Comparison of ENCODE assay signal across 8 cellular contexts in genomic region chr14:21104448-21105060, GRCh38. TPM values are rescaled to one million over a fixed set of nuclear protein-coding genes. Genes with fewer than 3 reads are reported as not detected.
DNase-seq lines count a peak whose midpoint lies in the region; ATAC-seq and TF ChIP-seq lines count a peak whose summit lies in the region.

No MANE protein-coding gene starts in this region.

- H3K4me3 Mint-ChIP-seq in natural killer cell treated with Interleukin-12 subunit alpha and Interleukin-12 subunit beta and Interleukin-15 and Interleukin-18, amount 100 ng/mL, for 72 hours = peak overlapping the region; percentile 92

- H3K27me3 ChIP-seq in subcutaneous abdominal adipose tissue (ENCODE audit: control insufficient read depth in 5 of 5, insufficient read depth in 4 of 5, low read length in 5 of 5) = no peaks in the 10 kb centered on the region

- H3K9me3 Mint-ChIP-seq in natural killer cell treated with Interleukin-12 subunit alpha and Interleukin-12 subunit beta and Interleukin-15 and Interleukin-18, amount 100 ng/mL, for 72 hours = no peaks in the 10 kb centered on the region

- TF ChIP-seq CTCF in OCI-LY7 (conservative IDR thresholded peaks at IDR 0.05; ENCODE audit: low read length) (peak; percentile 97), fibroblast of the aortic adventitia (IDR thresholded peaks at IDR 0.05; ENCODE audit: insufficient read depth, low read length) (peak; percentile 100)

- H3K4me3 ChIP-seq in OCI-LY7 (ENCODE audit: low read depth, low read length, poor library complexity, severe bottlenecking) (peak overlapping the region; percentile 85), fibroblast of the aortic adventitia (ENCODE audit: low read depth, low read length) (peak overlapping the region; percentile 83), subcutaneous abdominal adipose tissue (ENCODE audit: low read depth in 1 of 5, low read length in 5 of 5) (peak overlapping the region; percentile 77 to 93 (median 90))

- TF ChIP-seq EP300 in Ishikawa (IDR thresholded peaks at IDR 0.05; ENCODE audit: borderline replicate concordance) = no peak

- H3K4me1 ChIP-seq in OCI-LY7 (ENCODE audit: insufficient read depth, low read length, poor library complexity, severe bottlenecking) (peaks cover 44% of the 10 kb centered on the region), subcutaneous abdominal adipose tissue (ENCODE audit: control insufficient read depth in 5 of 5, insufficient read depth in 5 of 5, low read length in 5 of 5) (peaks cover 17 to 59% (median 50%) of the 10 kb centered on the region in 5 donors)

- no TSS peak for BruUV-seq in OCI-LY7 (replicated peaks; lab: Mats Ljungman, UMichigan)

- H3K9me2 ChIP-seq in OCI-LY7 (ENCODE audit: insufficient read depth, low read length) = no peaks in the 10 kb centered on the region

- DNase-seq in COR-L47 (lab: John Stamatoyannopoulos, UW) (peak; percentile 84), OCI-LY7 (ENCODE audit: low spot score) (peak; percentile 80), fibroblast of the aortic adventitia (ENCODE audit: low read depth) (peak; percentile 81)
- peak; percentile 53 for DNase-seq in activated T-helper 9 cell treated with anti-CD3 and anti-CD28 coated beads, Interleukin-2, amount 50 U/mL, for 16 hours (ENCODE audit: low read depth)
- no peak for DNase-seq in natural killer cell treated with Interleukin-12 subunit alpha and Interleukin-12 subunit beta and Interleukin-15 and Interleukin-18, amount 100 ng/mL, for 72 hours (ENCODE audit: low spot score)

- peak overlapping the region; percentile 92 for H3K4me2 ChIP-seq in OCI-LY7 (ENCODE audit: low read length)

- H3K9me3 ChIP-seq in OCI-LY7 (ENCODE audit: low read length) (no peaks in the 10 kb centered on the region), subcutaneous abdominal adipose tissue (ENCODE audit: control insufficient read depth in 5 of 5, low read length in 5 of 5) (no peaks in the 10 kb centered on the region)

- peaks cover 0 to 3% of the 10 kb centered on the region in 2 donors for H3K27me3 Mint-ChIP-seq in natural killer cell treated with Interleukin-12 subunit alpha and Interleukin-12 subunit beta and Interleukin-15 and Interleukin-18, amount 100 ng/mL, for 72 hours

- H3K79me2 ChIP-seq in OCI-LY7 (ENCODE audit: insufficient read depth, low read depth, low read length) = no peaks in the 10 kb centered on the region

- H3K27ac Mint-ChIP-seq in natural killer cell treated with Interleukin-12 subunit alpha and Interleukin-12 subunit beta and Interleukin-15 and Interleukin-18, amount 100 ng/mL, for 72 hours = peak overlapping the region; percentile 81 to 84

- H4K20me1 ChIP-seq in OCI-LY7 (ENCODE audit: insufficient read depth, low read length) = no peaks in the 10 kb centered on the region

- H3K36me3 Mint-ChIP-seq in natural killer cell treated with Interleukin-12 subunit alpha and Interleukin-12 subunit beta and Interleukin-15 and Interleukin-18, amount 100 ng/mL, for 72 hours = no peaks in the 10 kb centered on the region

- H3K4me1 Mint-ChIP-seq in natural killer cell treated with Interleukin-12 subunit alpha and Interleukin-12 subunit beta and Interleukin-15 and Interleukin-18, amount 100 ng/mL, for 72 hours (ENCODE audit: low read depth in 2 of 2) = peaks cover 24 to 39% of the 10 kb centered on the region in 2 donors

- CTCF ChIA-PET in OCI-LY7 (lab: Charles Lee; ENCODE audit: unreplicated experiment) = interaction anchor here (1.4 to 2.6 kb wide), 5 partner anchors 9 to 90 kb away, joined by 5 to 23 read pairs (median 13); no protein-coding TSS in a partner anchor

- peak overlapping the region; percentile 67 for H2AFZ ChIP-seq in OCI-LY7 (ENCODE audit: low read length)

- intact Hi-C loops in OCI-LY7 (cut with micrococcal nuclease; ENCODE audit: unreplicated experiment) = loop anchor here (1.0 to 10.0 kb wide), 5 partner anchors 12 to 420 kb away; partner anchors contain the start of genes ANG and RNASE4

- POLR2A ChIA-PET in OCI-LY7 (lab: Charles Lee) = interaction anchor here (0.7 to 3.3 kb wide), 7 partner anchors 9 to 90 kb away, joined by 3 to 31 read pairs (median 13); partner anchors contain the start of gene ARHGEF40

- peak; percentile 82 for TF ChIP-seq RAD21 in Ishikawa (IDR thresholded peaks at IDR 0.05; ENCODE audit: low read depth)

- H3K36me3 ChIP-seq in OCI-LY7 (ENCODE audit: insufficient read depth, low read length) = no peaks in the 10 kb centered on the region
- no peaks in the 10 kb centered on the region for H3K36me3 ChIP-seq in subcutaneous abdominal adipose tissue (ENCODE audit: control insufficient read depth in 5 of 5, insufficient read depth in 5 of 5, low read length in 5 of 5)

- peak; percentile 37 for ATAC-seq in GM21423 (IDR thresholded peaks at IDR 0.05; ENCODE audit: unreplicated experiment)
- ATAC-seq in natural killer cell treated with Interleukin-12 subunit alpha and Interleukin-12 subunit beta and Interleukin-15 and Interleukin-18, amount 100 ng/mL, for 72 hours = peak; percentile 60 to 61

- H3K27ac ChIP-seq in OCI-LY7 (ENCODE audit: low read depth, low read length, poor library complexity, severe bottlenecking) (peak overlapping the region; percentile 59), subcutaneous abdominal adipose tissue (ENCODE audit: low read depth, low read length) (peak overlapping the region; percentile 100)

- peak overlapping the region; percentile 90 to 97 (median 94) for H3K9ac ChIP-seq in subcutaneous abdominal adipose tissue (ENCODE audit: low read length in 5 of 5)

TF ChIP-seq in Ishikawa, 13 proteins besides CTCF, POLR2A, EP300 and RAD21 (continues in another document):
- TF ChIP-seq CEBPB (IDR thresholded peaks at IDR 0.05) (no peak), ZBTB7A (IDR thresholded peaks at IDR 0.05; ENCODE audit: low read depth) (no peak), MAX (IDR thresholded peaks at IDR 0.05) (no peak), TCF12 (IDR thresholded peaks at IDR 0.05; ENCODE audit: low read depth) (no peak), REST (IDR thresholded peaks at IDR 0.05; ENCODE audit: low read depth) (no peak), YY1 (IDR thresholded peaks at IDR 0.05; ENCODE audit: low read depth) (no peak), CREB1 (IDR thresholded peaks at IDR 0.05; ENCODE audit: low read depth) (no peak), TAF1 (IDR thresholded peaks at IDR 0.05; ENCODE audit: low read depth) (no peak), EGR1 (IDR thresholded peaks at IDR 0.05) (no peak)

RNA-seq across cellular contexts. Expression of gene TMEM253, which starts 3.7 kb away (rescaled TPM):
- 1.2 TPM in 1 of 2 replicates, not detected in the other for total RNA-seq in OCI-LY7 (2014; rRNA removed; shearing (Covaris generic))
- total RNA-seq in OCI-LY7 (2022) = 0.88 and 0.89 TPM in 2 replicates
- total RNA-seq in fibroblast of the aortic adventitia (ENCODE audit: low replicate concordance) = 0.27 TPM in 1 of 2 replicates, not detected in the other
- not detected for total RNA-seq in natural killer cell treated with Interleukin-12 subunit alpha and Interleukin-12 subunit beta and Interleukin-15 and Interleukin-18, amount 100 ng/mL, for 72 hours

RNA-seq across cellular contexts. Expression of gene ZNF219, which starts 6.1 kb away (rescaled TPM):
- 5.2 and 9.8 TPM in 2 replicates for total RNA-seq in OCI-LY7 (2014; rRNA removed; shearing (Covaris generic))
- total RNA-seq in OCI-LY7 (2022) (13.2 and 15.5 TPM in 2 replicates), fibroblast of the aortic adventitia (ENCODE audit: low replicate concordance) (5.9 and 22.4 TPM in 2 replicates)
- 1 to 10 TPM; 4.5 to 9.5 TPM for total RNA-seq in natural killer cell treated with Interleukin-12 subunit alpha and Interleukin-12 subunit beta and Interleukin-15 and Interleukin-18, amount 100 ng/mL, for 72 hours

RNA-seq across cellular contexts. Expression of gene ARHGEF40, which starts 34.5 kb away (rescaled TPM):
- total RNA-seq in OCI-LY7 (2014; rRNA removed; shearing (Covaris generic)) = 1.3 and 4.3 TPM in 2 replicates
- total RNA-seq in OCI-LY7 (2022) (2.0 TPM in 2 replicates), fibroblast of the aortic adventitia (ENCODE audit: low replicate concordance) (47.4 and 71.9 TPM in 2 replicates)
- under 1 TPM; 0.36 to 0.75 TPM for total RNA-seq in natural killer cell treated with Interleukin-12 subunit alpha and Interleukin-12 subunit beta and Interleukin-15 and Interleukin-18, amount 100 ng/mL, for 72 hours

RNA-seq across cellular contexts. Expression of gene RNASE8, which starts 46.9 kb away (rescaled TPM):
- total RNA-seq in OCI-LY7 (2014; rRNA removed; shearing (Covaris generic)) = not detected in 2 replicates
- not detected in 2 replicates for total RNA-seq in OCI-LY7 (2022)
- total RNA-seq in fibroblast of the aortic adventitia (ENCODE audit: low replicate concordance) = not detected in 2 replicates
- total RNA-seq in natural killer cell treated with Interleukin-12 subunit alpha and Interleukin-12 subunit beta and Interleukin-15 and Interleukin-18, amount 100 ng/mL, for 72 hours = not detected

RNA-seq across cellular contexts. Expression of gene OR5AU1, which starts 51.3 kb away (rescaled TPM):
- not detected in 2 replicates for total RNA-seq in OCI-LY7 (2014; rRNA removed; shearing (Covaris generic))
- not detected in 2 replicates for total RNA-seq in OCI-LY7 (2022)
- 0.08 TPM in 1 of 2 replicates, not detected in the other for total RNA-seq in fibroblast of the aortic adventitia (ENCODE audit: low replicate concordance)
- total RNA-seq in natural killer cell treated with Interleukin-12 subunit alpha and Interleukin-12 subunit beta and Interleukin-15 and Interleukin-18, amount 100 ng/mL, for 72 hours = not detected
